ENCODE assay signal across 31 cellular contexts in the genomic region with DNA sequence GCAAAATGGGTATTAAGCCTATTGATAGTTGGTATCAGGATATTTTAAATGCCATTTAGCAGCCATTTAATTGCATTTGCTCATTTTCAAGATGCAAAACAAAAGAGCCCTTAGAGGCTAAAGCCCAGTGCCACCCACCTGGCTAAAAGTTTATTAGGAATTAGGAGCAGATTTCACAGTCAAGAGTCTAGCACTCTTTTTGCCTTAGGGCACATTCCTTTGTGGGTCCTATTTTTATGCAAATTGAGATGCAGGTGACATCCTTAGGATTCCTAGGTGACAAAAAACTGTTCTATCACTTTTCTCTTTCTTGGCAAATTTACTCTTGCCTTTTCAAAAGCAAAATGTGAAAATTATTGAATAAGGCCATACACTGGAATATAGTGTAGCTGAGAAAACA. TPM values are rescaled to one million over a fixed set of nuclear protein-coding genes. Genes with fewer than 3 reads are reported as not detected.
"Had no signal": no experiment of that assay in that cellular context is flagged by ENCODE, and none has a peak within 500 bp of the region (broad histone marks: within the 10 kb centered on the region; RNA-seq: fewer than 3 reads in every experiment).

No MANE protein-coding gene starts in this region.

- H3K9me3 ChIP-seq: adrenal gland, body of pancreas, gastrocnemius medialis had no signal

- FAIRE-seq: colon had no signal

- H3K27ac Mint-ChIP-seq: activated CD8-positive, alpha-beta T cell treated with anti-CD3 and anti-CD28 coated beads for 36 hours; activated naive CD4-positive, alpha-beta T cell treated with anti-CD3 and anti-CD28 coated beads for 36 hours; activated naive CD4-positive, alpha-beta T cell treated with anti-CD3 and anti-CD28 coated beads, Interleukin-2, amount 50 U/mL, for 24 hours; activated naive CD8-positive, alpha-beta T cell treated with anti-CD3 and anti-CD28 coated beads for 36 hours; activated naive CD8-positive, alpha-beta T cell treated with anti-CD3 and anti-CD28 coated beads, Interleukin-2, amount 50 U/mL, for 24 hours; activated T-helper 17 cell treated with anti-CD3 and anti-CD28 coated beads, Interleukin-2, amount 50 U/mL, for 72 hours; effector memory CD8-positive, alpha-beta T cell had no signal

- DNase-seq: activated CD4-positive, alpha-beta T cell treated with anti-CD3 and anti-CD28 coated beads for 48 hours; activated CD4-positive, alpha-beta T cell treated with anti-CD3 and anti-CD28 coated beads, Interleukin-2, amount 50 U/mL, for 1 hour; activated CD4-positive, alpha-beta T cell treated with anti-CD3 and anti-CD28 coated beads, Interleukin-2, amount 50 U/mL, for 48 hours; activated CD8-positive, alpha-beta memory T cell treated with anti-CD3 and anti-CD28 coated beads for 24 hours; activated CD8-positive, alpha-beta T cell treated with anti-CD3 and anti-CD28 coated beads for 36 hours; activated effector memory CD4-positive, alpha-beta T cell treated with Interleukin-2 at 50 U/mL for 16 hours; activated naive CD4-positive, alpha-beta T cell treated with anti-CD3 and anti-CD28 coated beads for 36 hours; activated naive CD8-positive, alpha-beta T cell treated with anti-CD3 and anti-CD28 coated beads for 36 hours; activated naive CD8-positive, alpha-beta T cell treated with anti-CD3 and anti-CD28 coated beads, Interleukin-2, amount 50 U/mL, for 24 hours; activated T-cell treated with anti-CD3 and anti-CD28 coated beads, Interleukin-2, amount 50 U/mL, for 4 hours; adrenal gland; amygdala; aorta; body of pancreas; caudate nucleus; cortex of kidney; dermis blood vessel endothelial cell; effector CD4-positive, alpha-beta T cell; effector memory CD8-positive, alpha-beta T cell; erythroblast; foreskin keratinocyte; gastrocnemius medialis; glutamatergic neuron; heart left ventricle; T-helper 2 cell had no signal

- H3K4me3 ChIP-seq: adrenal gland, body of pancreas, esophagus muscularis mucosa, gastrocnemius medialis, heart left ventricle had no signal

- H3K4me1 Mint-ChIP-seq: activated naive CD4-positive, alpha-beta T cell treated with anti-CD3 and anti-CD28 coated beads, Interleukin-2, amount 50 U/mL, for 24 hours; activated naive CD8-positive, alpha-beta T cell treated with anti-CD3 and anti-CD28 coated beads for 36 hours; activated naive CD8-positive, alpha-beta T cell treated with anti-CD3 and anti-CD28 coated beads, Interleukin-2, amount 50 U/mL, for 24 hours; activated T-helper 17 cell treated with anti-CD3 and anti-CD28 coated beads, Interleukin-2, amount 50 U/mL, for 72 hours had no signal

- H3K4me1 ChIP-seq: adrenal gland, body of pancreas, esophagus muscularis mucosa, foreskin keratinocyte, gastrocnemius medialis, heart left ventricle had no signal

- H3K36me3 Mint-ChIP-seq: activated naive CD4-positive, alpha-beta T cell treated with anti-CD3 and anti-CD28 coated beads, Interleukin-2, amount 50 U/mL, for 24 hours; activated naive CD8-positive, alpha-beta T cell treated with anti-CD3 and anti-CD28 coated beads for 36 hours had no signal

- H3K27me3 ChIP-seq: adrenal gland, body of pancreas, esophagus muscularis mucosa, foreskin keratinocyte, gastrocnemius medialis, heart left ventricle had no signal

- H3K36me3 ChIP-seq: adrenal gland, esophagus muscularis mucosa, gastrocnemius medialis, heart left ventricle had no signal

- H3K27ac ChIP-seq: adrenal gland, body of pancreas, esophagus muscularis mucosa, foreskin keratinocyte, gastrocnemius medialis, heart left ventricle had no signal

- H3K4me3 Mint-ChIP-seq: activated CD8-positive, alpha-beta T cell treated with anti-CD3 and anti-CD28 coated beads for 36 hours; activated naive CD4-positive, alpha-beta T cell treated with anti-CD3 and anti-CD28 coated beads for 36 hours; activated naive CD4-positive, alpha-beta T cell treated with anti-CD3 and anti-CD28 coated beads, Interleukin-2, amount 50 U/mL, for 24 hours; activated naive CD8-positive, alpha-beta T cell treated with anti-CD3 and anti-CD28 coated beads for 36 hours; activated naive CD8-positive, alpha-beta T cell treated with anti-CD3 and anti-CD28 coated beads, Interleukin-2, amount 50 U/mL, for 24 hours; activated T-cell treated with anti-CD3 and anti-CD28 coated beads, Interleukin-2, amount 50 U/mL, for 4 hours; activated T-helper 17 cell treated with anti-CD3 and anti-CD28 coated beads, Interleukin-2, amount 50 U/mL, for 72 hours; effector memory CD8-positive, alpha-beta T cell had no signal

- H3K27me3 Mint-ChIP-seq: activated CD8-positive, alpha-beta T cell treated with anti-CD3 and anti-CD28 coated beads for 36 hours; activated naive CD4-positive, alpha-beta T cell treated with anti-CD3 and anti-CD28 coated beads, Interleukin-2, amount 50 U/mL, for 24 hours; activated naive CD8-positive, alpha-beta T cell treated with anti-CD3 and anti-CD28 coated beads for 36 hours; activated naive CD8-positive, alpha-beta T cell treated with anti-CD3 and anti-CD28 coated beads, Interleukin-2, amount 50 U/mL, for 24 hours; activated T-helper 17 cell treated with anti-CD3 and anti-CD28 coated beads, Interleukin-2, amount 50 U/mL, for 72 hours; effector memory CD8-positive, alpha-beta T cell had no signal

- ATAC-seq: activated CD8-positive, alpha-beta T cell treated with anti-CD3 and anti-CD28 coated beads for 36 hours; activated naive CD8-positive, alpha-beta T cell treated with anti-CD3 and anti-CD28 coated beads, Interleukin-2, amount 50 U/mL, for 24 hours; activated T-cell treated with anti-CD3 and anti-CD28 coated beads, Interleukin-2, amount 50 U/mL, for 4 hours; activated T-helper 17 cell treated with anti-CD3 and anti-CD28 coated beads, Interleukin-2, amount 50 U/mL, for 72 hours; body of pancreas; effector memory CD8-positive, alpha-beta T cell; foreskin keratinocyte; gastrocnemius medialis; heart left ventricle had no signal

RNA-seq across cellular contexts. Expression of gene CTNNA2, which starts 42.0 kb away (rescaled TPM):
- total RNA-seq: activated CD8-positive, alpha-beta T cell treated with anti-CD3 and anti-CD28 coated beads for 36 hours; activated naive CD4-positive, alpha-beta T cell treated with anti-CD3 and anti-CD28 coated beads for 36 hours; activated naive CD8-positive, alpha-beta T cell treated with anti-CD3 and anti-CD28 coated beads for 36 hours; activated T-helper 17 cell treated with anti-CD3 and anti-CD28 coated beads, Interleukin-2, amount 50 U/mL, for 72 hours; chondrocyte; dermis blood vessel endothelial cell; foreskin keratinocyte; gastrocnemius medialis; T-helper 1 cell treated with Interleukin-12 subunit alpha and Interleukin-12 subunit beta and Interleukin-4 antibody, amounts not matched to agents 30 ng/mL and 1 ng/mL, for 36 hours had no signal
